Comparison of ENCODE assay signal across 26 cellular contexts in genomic region chr11:44398266-44399045, GRCh38.
DNase-seq lines count a peak whose midpoint lies in the region; TF ChIP-seq lines count a peak whose summit lies in the region.
"Had no signal": no experiment of that assay in that cellular context is flagged by ENCODE, and none has a peak within 500 bp of the region (broad histone marks: within the 10 kb centered on the region; RNA-seq: fewer than 3 reads in every experiment).

No MANE protein-coding gene starts in this region.

- no peaks in the 10 kb centered on the region for H3F3A ChIP-seq in neural progenitor cell (ENCODE audit: low read depth)

- H3K36me3 Mint-ChIP-seq in neural progenitor cell: no peaks in the 10 kb centered on the region
- H3K36me3 Mint-ChIP-seq in endodermal cell (ENCODE audit: low read depth): no peaks in the 10 kb centered on the region
- H3K36me3 Mint-ChIP-seq: mesothelial cell of epicardium; stimulated activated memory B cell treated with anti-CD40 and anti-IgM and Interleukin-4, amounts not matched to agents 10 μg/mL and 1 μg/mL and 100 μg/mL, for 72 hours had no signal

- no peak overlapping the region for H3K4me3 Mint-ChIP-seq in neural progenitor cell
- no peak overlapping the region for H3K4me3 Mint-ChIP-seq in endodermal cell
- H3K4me3 Mint-ChIP-seq: CD4-positive, alpha-beta T cell; effector memory CD8-positive, alpha-beta T cell; mesothelial cell of epicardium; naive B cell; stimulated activated memory B cell treated with anti-CD40 and anti-IgM and Interleukin-4, amounts not matched to agents 10 μg/mL and 1 μg/mL and 100 μg/mL, for 72 hours had no signal

- DNase-seq in SIG-M5 treated with dmso at 0.1 percent for 504 hours (lab: John Stamatoyannopoulos, UW; ENCODE audit: unreplicated experiment) (peak; percentile 8), SIG-M5 (lab: John Stamatoyannopoulos, UW) (no peak), neural progenitor cell (ENCODE audit: low spot score) (no peak), endodermal cell (no peak), RKO (ENCODE audit: low spot score) (no peak), T-helper 1 cell (no peak), NCI-H1105 treated with DMSO at 0.1 percent for 48 hours (lab: John Stamatoyannopoulos, UW) (no peak)
- peak; percentile 2 for DNase-seq in activated T-helper 9 cell treated with anti-CD3 and anti-CD28 coated beads, Interleukin-2, amount 50 U/mL, for 16 hours (ENCODE audit: low read depth)
- DNase-seq: activated CD4-positive, CD25-positive, alpha-beta regulatory T cell; activated naive CD4-positive, alpha-beta T cell treated with Interleukin-2 at 50 U/mL for 16 hours; CD4-positive, alpha-beta T cell; central memory CD4-positive, alpha-beta T cell; cortex of kidney; effector memory CD8-positive, alpha-beta T cell; islet precursor cell; Kasumi-1; naive B cell; NCI-H146; NCI-H345; NCI-H774; RPMI8226 had no signal

- H3K27ac Mint-ChIP-seq in neural progenitor cell (no peak overlapping the region), endodermal cell (no peak overlapping the region)
- H3K27ac Mint-ChIP-seq: CD4-positive, alpha-beta T cell; effector memory CD8-positive, alpha-beta T cell; mesothelial cell of epicardium; naive B cell; stimulated activated memory B cell treated with anti-CD40 and anti-IgM and Interleukin-4, amounts not matched to agents 10 μg/mL and 1 μg/mL and 100 μg/mL, for 72 hours had no signal

- H3K27me3 Mint-ChIP-seq in neural progenitor cell (ENCODE audit: insufficient read depth, low read depth) (peaks cover 6% of the 10 kb centered on the region), endodermal cell (ENCODE audit: insufficient read depth) (peaks cover 21% of the 10 kb centered on the region)

- H3K4me3 ChIP-seq in neural progenitor cell: no peak overlapping the region
- no peak overlapping the region for H3K4me3 ChIP-seq in endodermal cell (ENCODE audit: low read length)
- H3K4me3 ChIP-seq: prostate gland, SK-N-MC, upper lobe of left lung had no signal

- 82 to 84% methylated on average over 6 to 14 of the region's 15 CpGs for WGBS in endodermal cell (ENCODE audit: insufficient coverage in 1 of 2, insufficient read length in 1 of 2), 2 experiments

- no peak overlapping the region for H3K4me2 ChIP-seq in neural progenitor cell

- H3K9me3 ChIP-seq in neural progenitor cell (ENCODE audit: low read depth): no peaks in the 10 kb centered on the region
- H3K9me3 ChIP-seq in endodermal cell (ENCODE audit: control insufficient read depth, low read length): no peaks in the 10 kb centered on the region
- H3K9me3 ChIP-seq: prostate gland, upper lobe of left lung had no signal

- H3K4me1 Mint-ChIP-seq in neural progenitor cell (peaks cover 4% of the 10 kb centered on the region), endodermal cell (no peaks in the 10 kb centered on the region)

- TF ChIP-seq CTCF in neural progenitor cell (IDR thresholded peaks at IDR 0.05) (no peak), endodermal cell (conservative IDR thresholded peaks at IDR 0.05) (no peak)

- H3K36me3 ChIP-seq in neural progenitor cell (no peaks in the 10 kb centered on the region), endodermal cell (ENCODE audit: control insufficient read depth, insufficient read depth, low read length) (no peaks in the 10 kb centered on the region)
- H3K36me3 ChIP-seq: prostate gland, upper lobe of left lung had no signal

- no peak overlapping the region for H3K27ac ChIP-seq in neural progenitor cell
- no peak overlapping the region for H3K27ac ChIP-seq in endodermal cell (ENCODE audit: low read depth, low read length)
- H3K27ac ChIP-seq: prostate gland, SK-N-MC, upper lobe of left lung had no signal

- H3K9me3 Mint-ChIP-seq in neural progenitor cell (peaks cover 11% of the 10 kb centered on the region), endodermal cell (peaks cover 2% of the 10 kb centered on the region)
- H3K9me3 Mint-ChIP-seq: CD4-positive, alpha-beta T cell; effector memory CD8-positive, alpha-beta T cell; stimulated activated memory B cell treated with anti-CD40 and anti-IgM and Interleukin-4, amounts not matched to agents 10 μg/mL and 1 μg/mL and 100 μg/mL, for 72 hours had no signal

- no peaks in the 10 kb centered on the region for H3K4me1 ChIP-seq in neural progenitor cell
- no peaks in the 10 kb centered on the region for H3K4me1 ChIP-seq in endodermal cell (ENCODE audit: control insufficient read depth, insufficient read depth, low read length)
- H3K4me1 ChIP-seq: prostate gland, upper lobe of left lung had no signal

- no peaks in the 10 kb centered on the region for H4K20me1 ChIP-seq in neural progenitor cell (ENCODE audit: low read depth)

- H2AFZ ChIP-seq in neural progenitor cell (replicated peaks): peak overlapping the region; percentile 68

- H3K27me3 ChIP-seq in neural progenitor cell (no peaks in the 10 kb centered on the region), endodermal cell (ENCODE audit: control insufficient read depth, insufficient read depth, low read length, poor library complexity, severe bottlenecking) (no peaks in the 10 kb centered on the region)
- H3K27me3 ChIP-seq: upper lobe of left lung had no signal

- H3K79me2 ChIP-seq in neural progenitor cell (ENCODE audit: low read depth): no peaks in the 10 kb centered on the region

- H3K9ac ChIP-seq in neural progenitor cell (no peak overlapping the region), endodermal cell (ENCODE audit: extremely low read depth, low read length, poor library complexity, severe bottlenecking) (no peak overlapping the region)

Comparison
In these comparisons a context has a peak if more than half of its experiments do, and no peak if none do; other contexts are left out.
1. DNase-seq: peak in SIG-M5 treated with dmso at 0.1 percent for 504 hours (single experiment) and activated T-helper 9 cell treated with anti-CD3 and anti-CD28 coated beads, Interleukin-2, amount 50 U/mL, for 16 hours (single experiment); none in SIG-M5 (single experiment), neural progenitor cell (single experiment), endodermal cell (single experiment), RKO (single experiment), T-helper 1 cell (0 of 5) and NCI-H1105 treated with DMSO at 0.1 percent for 48 hours (single experiment).